1 cellular context compared by ENCODE assay signal in genomic region chr7:78221961-78222751, GRCh38.
TF ChIP-seq lines count a peak whose summit lies in the region.

No MANE protein-coding gene starts in this region.

TF ChIP-seq in IMR-90, 13 proteins besides CTCF, POLR2A, EP300 and RAD21 (continued from another document):
- TF ChIP-seq BHLHE40 (IDR thresholded peaks at IDR 0.05; ENCODE audit: low read depth, low read length) = no peak
